ENCODE assay signal across 1 cellular context in the genomic region with DNA sequence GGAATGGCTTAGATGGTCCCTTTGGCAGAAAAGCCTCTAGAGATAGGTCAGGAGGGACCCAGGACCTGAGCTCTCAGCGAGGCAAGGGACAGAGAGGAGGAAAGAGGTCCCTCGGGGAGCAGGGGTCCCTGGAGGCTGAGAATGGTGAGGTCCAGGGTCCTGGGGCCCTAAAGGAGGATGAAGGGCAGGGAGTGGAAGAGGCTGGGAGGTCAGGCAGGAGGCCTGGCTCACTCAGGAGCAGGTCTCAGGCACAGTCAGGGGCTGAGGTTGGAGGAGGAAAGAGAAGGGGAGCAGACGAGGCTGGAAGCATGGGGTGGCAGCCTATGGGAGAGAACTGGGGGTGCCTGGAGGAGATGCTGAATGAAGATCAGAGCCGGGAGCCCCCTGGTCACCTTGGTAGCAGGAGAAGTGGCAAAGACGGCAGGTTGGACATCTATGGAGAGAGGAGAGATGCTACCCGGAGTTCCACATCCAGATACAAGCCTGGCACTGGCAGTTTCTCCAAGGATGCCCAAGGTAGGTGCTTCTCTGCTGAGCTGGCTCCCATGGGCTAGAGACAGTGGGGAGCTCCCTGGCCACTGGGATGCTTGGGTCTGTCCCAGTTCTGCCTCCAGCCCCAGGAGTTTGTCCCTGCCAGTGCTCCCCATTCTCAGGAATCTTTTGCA.
TF ChIP-seq lines count a peak whose summit lies in the region.

No MANE protein-coding gene starts in this region.

TF ChIP-seq in IMR-90, 13 proteins besides CTCF, POLR2A, EP300 and RAD21:
- TF ChIP-seq CEBPB (IDR thresholded peaks at IDR 0.05; ENCODE audit: low read depth, low read length) (no peak), FOS (IDR thresholded peaks at IDR 0.05; ENCODE audit: low read depth, low read length) (no peak), NFE2L2 (IDR thresholded peaks at IDR 0.05; ENCODE audit: low read depth, low read length) (no peak), RCOR1 (IDR thresholded peaks at IDR 0.05; ENCODE audit: insufficient replicate concordance, low read length) (no peak), CHD1 (IDR thresholded peaks at IDR 0.05; ENCODE audit: low read depth, low read length) (no peak), MAFK (IDR thresholded peaks at IDR 0.05; ENCODE audit: low read depth, low read length) (no peak), RFX5 (IDR thresholded peaks at IDR 0.05; ENCODE audit: low read depth, low read length) (no peak), SMC3 (IDR thresholded peaks at IDR 0.05; ENCODE audit: low read depth, low read length) (no peak), MXI1 (IDR thresholded peaks at IDR 0.05; ENCODE audit: borderline replicate concordance, low read depth, low read length) (no peak), BHLHE40 (IDR thresholded peaks at IDR 0.05; ENCODE audit: low read depth, low read length) (no peak), MAZ (IDR thresholded peaks at IDR 0.05; ENCODE audit: borderline replicate concordance, low read depth, low read length) (no peak)
- TF ChIP-seq, protein P1, sequence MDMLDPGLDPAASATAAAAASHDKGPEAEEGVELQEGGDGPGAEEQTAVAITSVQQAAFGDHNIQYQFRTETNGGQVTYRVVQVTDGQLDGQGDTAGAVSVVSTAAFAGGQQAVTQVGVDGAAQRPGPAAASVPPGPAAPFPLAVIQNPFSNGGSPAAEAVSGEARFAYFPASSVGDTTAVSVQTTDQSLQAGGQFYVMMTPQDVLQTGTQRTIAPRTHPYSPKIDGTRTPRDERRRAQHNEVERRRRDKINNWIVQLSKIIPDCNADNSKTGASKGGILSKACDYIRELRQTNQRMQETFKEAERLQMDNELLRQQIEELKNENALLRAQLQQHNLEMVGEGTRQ (IDR thresholded peaks at IDR 0.05; ENCODE audit: low read depth, low read length): no peak
- TF ChIP-seq, protein P2, sequence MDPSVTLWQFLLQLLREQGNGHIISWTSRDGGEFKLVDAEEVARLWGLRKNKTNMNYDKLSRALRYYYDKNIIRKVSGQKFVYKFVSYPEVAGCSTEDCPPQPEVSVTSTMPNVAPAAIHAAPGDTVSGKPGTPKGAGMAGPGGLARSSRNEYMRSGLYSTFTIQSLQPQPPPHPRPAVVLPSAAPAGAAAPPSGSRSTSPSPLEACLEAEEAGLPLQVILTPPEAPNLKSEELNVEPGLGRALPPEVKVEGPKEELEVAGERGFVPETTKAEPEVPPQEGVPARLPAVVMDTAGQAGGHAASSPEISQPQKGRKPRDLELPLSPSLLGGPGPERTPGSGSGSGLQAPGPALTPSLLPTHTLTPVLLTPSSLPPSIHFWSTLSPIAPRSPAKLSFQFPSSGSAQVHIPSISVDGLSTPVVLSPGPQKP (IDR thresholded peaks at IDR 0.05; ENCODE audit: borderline replicate concordance, low read depth, low read length): no peak
